ENCODE assay signal across 12 cellular contexts in genomic region chr1:111598534-111598933, GRCh38. TPM values are rescaled to one million over a fixed set of nuclear protein-coding genes. Genes with fewer than 3 reads are reported as not detected.
A peak's percentile ranks its signal among the peaks of the same experiment; 100 is the strongest.
DNase-seq lines count a peak whose midpoint lies in the region; ATAC-seq and TF ChIP-seq lines count a peak whose summit lies in the region.
"Had no signal": no experiment of that assay in that cellular context is flagged by ENCODE, and none has a peak within 500 bp of the region (broad histone marks: within the 10 kb centered on the region; RNA-seq: fewer than 3 reads in every experiment).

No MANE protein-coding gene starts in this region.

- no peaks in the 10 kb centered on the region for H3K27me3 ChIP-seq in CD4-positive, alpha-beta memory T cell (ENCODE audit: insufficient read depth, low read length)
- H3K27me3 ChIP-seq in mucosa of rectum (ENCODE audit: control insufficient read depth in 2 of 2, insufficient read depth in 2 of 2, low read length in 2 of 2) = no peaks in the 10 kb centered on the region
- H3K27me3 ChIP-seq in WERI-Rb-1 (ENCODE audit: insufficient read depth, low read depth, severe bottlenecking) = no peaks in the 10 kb centered on the region
- H3K27me3 ChIP-seq in Karpas-422 (ENCODE audit: low read length) = no peaks in the 10 kb centered on the region

- H3K9me2 ChIP-seq in Karpas-422 (replicated peaks; ENCODE audit: insufficient read depth, low read length) = no peaks in the 10 kb centered on the region

- no peak overlapping the region for H3K4me2 ChIP-seq in Karpas-422 (ENCODE audit: low read depth, low read length, poor library complexity, severe bottlenecking)

- no peaks in the 10 kb centered on the region for H3K9me3 Mint-ChIP-seq in CD4-positive, alpha-beta memory T cell
- peaks cover 2% of the 10 kb centered on the region in 2 donors for H3K9me3 Mint-ChIP-seq in activated T-cell treated with anti-CD3 and anti-CD28 coated beads, Interleukin-2, amount 50 U/mL, for 72 hours

- intact Hi-C loops in CD4-positive, alpha-beta memory T cell (cut with micrococcal nuclease) = loop anchor here (5.0 kb wide), 1 partner anchor 726 kb away; the partner anchor contains the start of gene CD53

- H3K79me2 ChIP-seq in Karpas-422 (ENCODE audit: low read length) = no peaks in the 10 kb centered on the region

- CTCF ChIA-PET in CD4-positive, alpha-beta memory T cell (lab: Charles Lee; ENCODE audit: partially characterized antibody) = interaction anchor here (1.3 to 6.7 kb wide), 2 partner anchors 10 to 90 kb away, joined by 3 to 45 read pairs; no protein-coding TSS in a partner anchor

- peaks cover 82 to 99% (median 90%) of the 10 kb centered on the region in 4 donors for H3K4me1 Mint-ChIP-seq in CD4-positive, alpha-beta memory T cell
- H3K4me1 Mint-ChIP-seq in activated T-cell treated with anti-CD3 and anti-CD28 coated beads, Interleukin-2, amount 50 U/mL, for 72 hours (ENCODE audit: low read depth) = peaks cover 99% of the 10 kb centered on the region

- H2AFZ ChIP-seq in Karpas-422 (ENCODE audit: low read length) = no peak overlapping the region

- peak overlapping the region; percentile 54 for H3K27ac ChIP-seq in CD4-positive, alpha-beta memory T cell (ENCODE audit: low read depth, low read length)
- H3K27ac ChIP-seq in mucosa of rectum (ENCODE audit: low read depth in 2 of 2, low read length in 2 of 2) = peak overlapping the region; percentile 47 to 56
- H3K27ac ChIP-seq in WERI-Rb-1 = no peak overlapping the region
- no peak overlapping the region for H3K27ac ChIP-seq in Karpas-422 (ENCODE audit: low read length)
- H3K27ac ChIP-seq: C4-2B had no signal

- no peaks in the 10 kb centered on the region for H4K20me1 ChIP-seq in Karpas-422 (ENCODE audit: insufficient read depth, low read depth, low read length)

- TF ChIP-seq CTCF in WERI-Rb-1 (IDR thresholded peaks at IDR 0.05; ENCODE audit: low read depth, low read length) = no peak

- no peaks in the 10 kb centered on the region for H3K9me3 ChIP-seq in CD4-positive, alpha-beta memory T cell (ENCODE audit: control insufficient read depth in 1 of 2, low read length in 2 of 2)
- no peaks in the 10 kb centered on the region for H3K9me3 ChIP-seq in mucosa of rectum (ENCODE audit: control insufficient read depth in 2 of 2, low read length in 2 of 2)
- H3K9me3 ChIP-seq in WERI-Rb-1 (ENCODE audit: severe bottlenecking) = peaks cover 2% of the 10 kb centered on the region
- no peaks in the 10 kb centered on the region for H3K9me3 ChIP-seq in Karpas-422 (ENCODE audit: low read length)

- no peaks in the 10 kb centered on the region for H3K27me3 Mint-ChIP-seq in CD4-positive, alpha-beta memory T cell
- H3K27me3 Mint-ChIP-seq in activated T-cell treated with anti-CD3 and anti-CD28 coated beads, Interleukin-2, amount 50 U/mL, for 72 hours (ENCODE audit: low read depth) = no peaks in the 10 kb centered on the region

- peak overlapping the region in 1 of 2 donors; percentile 21 for H3K4me3 ChIP-seq in CD4-positive, alpha-beta memory T cell (ENCODE audit: low read length in 2 of 2)
- no peak overlapping the region for H3K4me3 ChIP-seq in mucosa of rectum (ENCODE audit: low read length in 2 of 2)
- no peak overlapping the region for H3K4me3 ChIP-seq in WERI-Rb-1 (ENCODE audit: low read depth, low read length)
- no peak overlapping the region for H3K4me3 ChIP-seq in Karpas-422 (ENCODE audit: low read length)

- peak in 4 of 5 donors; percentile 29 to 56 (median 35) for DNase-seq in CD4-positive, alpha-beta memory T cell
- peak; percentile 55 to 64 for DNase-seq in activated T-cell treated with anti-CD3 and anti-CD28 coated beads, Interleukin-2, amount 50 U/mL, for 72 hours
- no peak for DNase-seq in WERI-Rb-1
- no peak for DNase-seq in Karpas-422
- DNase-seq: GOT3, retina had no signal

- peak overlapping the region in 7 of 8 donors; percentile 69 to 80 (median 74) for H3K4me3 Mint-ChIP-seq in CD4-positive, alpha-beta memory T cell
- H3K4me3 Mint-ChIP-seq in activated T-cell treated with anti-CD3 and anti-CD28 coated beads, Interleukin-2, amount 50 U/mL, for 72 hours = peak overlapping the region; percentile 75 to 80

- H3K36me3 ChIP-seq in CD4-positive, alpha-beta memory T cell (ENCODE audit: insufficient read depth, low read length) = no peaks in the 10 kb centered on the region
- H3K36me3 ChIP-seq in mucosa of rectum (ENCODE audit: control insufficient read depth in 2 of 2, insufficient read depth in 2 of 2, low read length in 2 of 2) (no peaks in the 10 kb centered on the region), WERI-Rb-1 (no peaks in the 10 kb centered on the region), Karpas-422 (ENCODE audit: insufficient read depth, low read length) (no peaks in the 10 kb centered on the region)

- H3K27ac Mint-ChIP-seq in CD4-positive, alpha-beta memory T cell = peak overlapping the region; percentile 73 to 92 (median 81)
- peak overlapping the region; percentile 83 for H3K27ac Mint-ChIP-seq in activated T-cell treated with anti-CD3 and anti-CD28 coated beads, Interleukin-2, amount 50 U/mL, for 72 hours

- peaks cover 100% of the 10 kb centered on the region for H3K4me1 ChIP-seq in CD4-positive, alpha-beta memory T cell (ENCODE audit: insufficient read depth, low read length)
- H3K4me1 ChIP-seq in mucosa of rectum (ENCODE audit: control insufficient read depth in 2 of 2, insufficient read depth in 2 of 2, low read length in 2 of 2) = peaks cover 20 to 26% of the 10 kb centered on the region in 2 donors
- peaks cover 38% of the 10 kb centered on the region for H3K4me1 ChIP-seq in Karpas-422 (ENCODE audit: low read length)

- ATAC-seq in GM21515 (IDR thresholded peaks at IDR 0.05; ENCODE audit: unreplicated experiment) = peak; percentile 23
- ATAC-seq in activated T-cell treated with anti-CD3 and anti-CD28 coated beads, Interleukin-2, amount 50 U/mL, for 72 hours (replicated peaks in 1 of 2) = peak; percentile 43 to 58
- ATAC-seq in GM18873 (IDR thresholded peaks at IDR 0.05; ENCODE audit: low FRiP score, unreplicated experiment) = no peak
- ATAC-seq in GM19023 (IDR thresholded peaks at IDR 0.05; ENCODE audit: unreplicated experiment) = no peak
- ATAC-seq: SK-N-SH treated with all-trans-retinoic acid at 6 μM for 48 hours had no signal

- POLR2A ChIA-PET in CD4-positive, alpha-beta memory T cell (lab: Charles Lee; ENCODE audit: partially characterized antibody) = interaction anchor here (0.7 to 9.9 kb wide), 8 partner anchors 8 to 91 kb away, joined by 3 to 244 read pairs (median 5); partner anchors contain the start of gene RAP1A

- H3K36me3 Mint-ChIP-seq in CD4-positive, alpha-beta memory T cell = no peaks in the 10 kb centered on the region
- H3K36me3 Mint-ChIP-seq in activated T-cell treated with anti-CD3 and anti-CD28 coated beads, Interleukin-2, amount 50 U/mL, for 72 hours (ENCODE audit: insufficient read depth in 2 of 2) = peaks cover 1 to 3% of the 10 kb centered on the region in 2 donors

- H3K9ac ChIP-seq in mucosa of rectum (ENCODE audit: low read depth in 1 of 2, low read length in 2 of 2) (no peak overlapping the region), Karpas-422 (ENCODE audit: low read length) (no peak overlapping the region)

RNA-seq across cellular contexts. Expression of gene RAP1A, which starts 21.1 kb away (rescaled TPM):
- total RNA-seq in CD4-positive, alpha-beta memory T cell = 100 to 1,000 TPM; 130 to 134 TPM
- polyA plus RNA-seq in CD4-positive, alpha-beta memory T cell = 10 to 100 TPM; 67.2 to 85.7 TPM
- total RNA-seq in activated T-cell treated with anti-CD3 and anti-CD28 coated beads, Interleukin-2, amount 50 U/mL, for 72 hours = 100 to 1,000 TPM; 216 TPM
- 12.0 and 55.3 TPM in 2 replicates for total RNA-seq in Karpas-422 (2014; rRNA removed; shearing (Covaris generic); ENCODE audit: low replicate concordance)

Comparison
In these comparisons a context has a peak if more than half of its experiments do, and no peak if none do; other contexts are left out.
1. DNase-seq: peak in CD4-positive, alpha-beta memory T cell (4 of 5) and activated T-cell treated with anti-CD3 and anti-CD28 coated beads, Interleukin-2, amount 50 U/mL, for 72 hours (2 of 2); none in WERI-Rb-1 (single experiment) and Karpas-422 (single experiment).
2. H3K27ac ChIP-seq: peak in CD4-positive, alpha-beta memory T cell (single experiment) and mucosa of rectum (2 of 2); none in WERI-Rb-1 (single experiment) and Karpas-422 (single experiment).
3. ATAC-seq: peak in GM21515 (single experiment) and activated T-cell treated with anti-CD3 and anti-CD28 coated beads, Interleukin-2, amount 50 U/mL, for 72 hours (2 of 2); none in GM18873 (single experiment) and GM19023 (single experiment).